8 cellular contexts compared by ENCODE assay signal in genomic region chr22:36156515-36157419, GRCh38. TPM values are rescaled to one million over a fixed set of nuclear protein-coding genes. Genes with fewer than 3 reads are reported as not detected.
DNase-seq lines count a peak whose midpoint lies in the region; ATAC-seq and TF ChIP-seq lines count a peak whose summit lies in the region.

No MANE protein-coding gene starts in this region.

- ATAC-seq in left colon (peak; percentile 30), GM18519 (IDR thresholded peaks at IDR 0.05; ENCODE audit: low FRiP score, unreplicated experiment) (no peak)

- H3K9me3 Mint-ChIP-seq in IgD-negative memory B cell: peaks cover 0 to 2% (median 0%) of the 10 kb centered on the region in 3 donors
- no peaks in the 10 kb centered on the region for H3K9me3 Mint-ChIP-seq in chondrocyte (ENCODE audit: low read depth)

- H3K27ac Mint-ChIP-seq in IgD-negative memory B cell (peak overlapping the region; percentile 92 to 95 (median 95)), chondrocyte (ENCODE audit: unreplicated experiment) (peak overlapping the region; percentile 98)

- no peak for TF ChIP-seq CTCF in chondrocyte (IDR thresholded peaks at IDR 0.05)

- H3K27me3 Mint-ChIP-seq in IgD-negative memory B cell (no peaks in the 10 kb centered on the region), chondrocyte (ENCODE audit: low read depth) (no peaks in the 10 kb centered on the region)

- H3K4me1 Mint-ChIP-seq in IgD-negative memory B cell (peaks cover 51 to 67% (median 62%) of the 10 kb centered on the region in 3 donors), chondrocyte (ENCODE audit: low read depth) (peaks cover 43% of the 10 kb centered on the region)

- H3K4me3 Mint-ChIP-seq in IgD-negative memory B cell (peak overlapping the region; percentile 81 to 97 (median 96)), chondrocyte (ENCODE audit: unreplicated experiment) (peak overlapping the region; percentile 67)

- DNase-seq in AG08395 (ENCODE audit: low spot score) (peak; percentile 79), chondrocyte (ENCODE audit: low spot score) (no peak), left colon (peak; percentile 69 to 72), HuH-7.5 (ENCODE audit: low spot score) (no peak)
- DNase-seq in activated CD4-positive, alpha-beta T cell treated with anti-CD3 and anti-CD28 coated beads for 4 hours: peak; percentile 77 to 80
- peak; percentile 56 to 77 (median 66) for DNase-seq in stimulated activated CD4-positive, alpha-beta T cell treated with anti-CD3 and anti-CD28 coated beads, Interleukin-1b, Interleukin-23, amount 100 ng/mL, for 24 hours (ENCODE audit: low read depth in 4 of 4, low spot score in 1 of 4)

- intact Hi-C loops in left colon (cut with DNase I, micrococcal nuclease): no loop called here

- H3K36me3 Mint-ChIP-seq in IgD-negative memory B cell: peaks cover 2% of the 10 kb centered on the region
- no peaks in the 10 kb centered on the region for H3K36me3 Mint-ChIP-seq in chondrocyte (ENCODE audit: low read depth)

RNA-seq across cellular contexts. Expression of gene APOL3, which starts 3.8 kb away (rescaled TPM):
- polyA plus RNA-seq in IgD-negative memory B cell: 52.0 TPM
- total RNA-seq in chondrocyte (2.3 to 5.9 TPM (median 3.4 TPM) in 3 replicates), left colon (10 to 100 TPM in 1 of 2 donors, 1 to 10 TPM in 1; 8.6 to 10.7 TPM)

RNA-seq across cellular contexts. Expression of gene APOL4, which starts 44.8 kb away (rescaled TPM):
- polyA plus RNA-seq in IgD-negative memory B cell: not detected
- total RNA-seq in chondrocyte: 0.12 TPM in 1 of 3 replicates, not detected in the others
- 1 to 10 TPM in 1 of 2 donors, under 1 TPM in 1; 0.95 to 2.4 TPM for total RNA-seq in left colon

Comparison
In these comparisons a context has a peak if more than half of its experiments do, and no peak if none do; other contexts are left out.
1. DNase-seq: peak in AG08395 (single experiment), activated CD4-positive, alpha-beta T cell treated with anti-CD3 and anti-CD28 coated beads for 4 hours (2 of 2), left colon (2 of 2) and stimulated activated CD4-positive, alpha-beta T cell treated with anti-CD3 and anti-CD28 coated beads, Interleukin-1b, Interleukin-23, amount 100 ng/mL, for 24 hours (4 of 4); none in chondrocyte (single experiment) and HuH-7.5 (single experiment).